ENCODE assay signal across 9 cellular contexts in genomic region chr6:15638373-15638772, GRCh38.
"Had no signal": no experiment of that assay in that cellular context is flagged by ENCODE, and none has a peak within 500 bp of the region (broad histone marks: within the 10 kb centered on the region; RNA-seq: fewer than 3 reads in every experiment).

No MANE protein-coding gene starts in this region.

- ATAC-seq: GM23338, K562 had no signal

- H3K4me2 ChIP-seq: GM23338 had no signal

- H3K4me3 ChIP-seq: GM23338, K562 had no signal

- DNase-seq: H9, HCEC 1CT, IMR-90, KG1 had no signal

- FAIRE-seq: H1, H54, K562 had no signal

- H3K27ac ChIP-seq: HL-60 had no signal
